9 cellular contexts compared by ENCODE assay signal in the genomic region with DNA sequence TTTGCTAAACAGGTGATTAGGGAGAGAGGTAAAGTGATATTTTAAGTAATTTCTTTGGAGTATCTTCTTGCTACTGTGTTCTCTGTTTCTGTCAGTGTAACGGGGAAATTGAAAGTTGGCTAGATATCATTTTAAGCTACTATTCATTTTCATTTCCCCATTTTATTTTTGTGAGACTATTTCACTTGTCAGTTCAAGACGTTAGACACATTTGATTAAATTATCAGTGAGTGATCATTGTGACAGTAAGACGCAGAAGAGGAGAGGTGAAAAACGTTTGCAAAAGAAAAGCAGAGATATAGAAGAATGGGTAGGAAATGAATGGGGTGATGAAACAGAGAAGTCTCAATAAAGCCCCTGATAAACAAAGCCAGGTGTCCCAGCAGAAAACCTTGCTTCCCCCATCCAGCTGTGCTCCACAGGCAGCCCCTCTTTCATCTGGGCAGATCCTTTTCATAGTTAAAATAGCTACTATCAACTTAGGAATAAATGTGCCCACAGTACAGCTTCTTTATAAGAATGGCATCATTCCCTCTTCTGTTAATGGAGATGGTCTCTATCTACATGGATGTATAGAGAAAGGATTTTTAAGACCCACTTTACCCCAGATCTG.
DNase-seq lines count a peak whose midpoint lies in the region; ATAC-seq and TF ChIP-seq lines count a peak whose summit lies in the region.
"Had no signal": no experiment of that assay in that cellular context is flagged by ENCODE, and none has a peak within 500 bp of the region (broad histone marks: within the 10 kb centered on the region; RNA-seq: fewer than 3 reads in every experiment).

No MANE protein-coding gene starts in this region.

- TF ChIP-seq POLR2A in erythroblast (IDR thresholded peaks at IDR 0.05; ENCODE audit: low read length) = no peak

- H3K9ac ChIP-seq in BLaER1 = no peak overlapping the region

- H4K20me1 ChIP-seq in BLaER1 (no peaks in the 10 kb centered on the region), osteoblast (ENCODE audit: insufficient read depth, low read length) (no peaks in the 10 kb centered on the region)

- DNase-seq in NCI-H1694 (lab: John Stamatoyannopoulos, UW) = no peak
- DNase-seq in osteoblast (ENCODE audit: insufficient read length, low spot score, missing footprints) = no peak
- DNase-seq in erythroblast (lab: John Stamatoyannopoulos, UW) = no peak
- DNase-seq in OCI-M2 (lab: John Stamatoyannopoulos, UW; ENCODE audit: unreplicated experiment) = no peak
- DNase-seq: NK-92 treated with Interleukin-12 subunit alpha and Interleukin-12 subunit beta, amount 100 ng/mL, for 24 hours had no signal

- no peak for TF ChIP-seq CTCF in osteoblast (IDR thresholded peaks at IDR 0.05; ENCODE audit: extremely low read depth, low read depth, low read length)

- H3K27ac ChIP-seq in BLaER1 (no peak overlapping the region), osteoblast (ENCODE audit: low read depth, low read length) (no peak overlapping the region)

- H3K4me1 ChIP-seq in BLaER1 (peaks cover 19% of the 10 kb centered on the region), osteoblast (ENCODE audit: insufficient read depth, low read length) (peaks cover 16% of the 10 kb centered on the region)

- H3K4me2 ChIP-seq in BLaER1 = peak overlapping the region; percentile 39; the same call in 1 of the 2 replicates
- no peak overlapping the region for H3K4me2 ChIP-seq in osteoblast (ENCODE audit: insufficient read depth, low read length)

- H3K4me3 ChIP-seq in BLaER1 (no peak overlapping the region), osteoblast (ENCODE audit: insufficient read depth, low read length) (no peak overlapping the region)

- no peak overlapping the region for H2AFZ ChIP-seq in osteoblast (ENCODE audit: low read length)

- ATAC-seq in GM19043 (IDR thresholded peaks at IDR 0.05; ENCODE audit: low read depth, unreplicated experiment) (peak; percentile 61), HG02759 (IDR thresholded peaks at IDR 0.05; ENCODE audit: unreplicated experiment) (peak; percentile 71), HG03565 (IDR thresholded peaks at IDR 0.05; ENCODE audit: unreplicated experiment) (peak; percentile 62)

- H3K36me3 ChIP-seq in BLaER1 = 0 out of 2 replicates have a peak, but pooled peaks cover 5% of the 10 kb centered on the region
- no peaks in the 10 kb centered on the region for H3K36me3 ChIP-seq in osteoblast (ENCODE audit: insufficient read depth, low read length)

- no peaks in the 10 kb centered on the region for H3K27me3 ChIP-seq in BLaER1
- H3K27me3 ChIP-seq in osteoblast (ENCODE audit: insufficient read depth, low read length) = no peaks in the 10 kb centered on the region

- H3K9me3 ChIP-seq in BLaER1 = peaks cover 34% of the 10 kb centered on the region
- H3K9me3 ChIP-seq in osteoblast (ENCODE audit: low read depth, low read length) = no peaks in the 10 kb centered on the region

- no peaks in the 10 kb centered on the region for H3K79me2 ChIP-seq in osteoblast (ENCODE audit: insufficient read depth, low read length)
